Comparison of ENCODE assay signal across 18 cellular contexts in genomic region chr22:31099386-31099785, GRCh38. TPM values are rescaled to one million over a fixed set of nuclear protein-coding genes. Genes with fewer than 3 reads are reported as not detected.
A peak's percentile ranks its signal among the peaks of the same experiment; 100 is the strongest.
DNase-seq lines count a peak whose midpoint lies in the region; ATAC-seq, FAIRE-seq and TF ChIP-seq lines count a peak whose summit lies in the region.
"Had no signal": no experiment of that assay in that cellular context is flagged by ENCODE, and none has a peak within 500 bp of the region (broad histone marks: within the 10 kb centered on the region; RNA-seq: fewer than 3 reads in every experiment).

No MANE protein-coding gene starts in this region.

- ATAC-seq in GM23338, result no peak
- no peak for ATAC-seq in sciatic nerve
- ATAC-seq: stimulated activated effector memory CD8-positive, alpha-beta T cell treated with anti-CD3 and anti-CD28 coated beads, Interleukin-12 subunit alpha, Interleukin-12 subunit beta, amount 100 ng/mL, for 72 hours had no signal

- H3K9ac ChIP-seq in mucosa of rectum (ENCODE audit: low read depth in 1 of 2, low read length in 2 of 2), result no peak overlapping the region

- H3F3A ChIP-seq in GM23338 (replicated peaks; ENCODE audit: low read depth), result 0 out of 2 replicates have a peak, but pooled peaks cover 6% of the 10 kb centered on the region

- peak overlapping the region; percentile 83 for H2AFZ ChIP-seq in GM23338

- no peaks in the 10 kb centered on the region; the same call in 2 of the 3 replicates for H3K36me3 Mint-ChIP-seq in GM23338 (ENCODE audit: low read depth)
- H3K36me3 Mint-ChIP-seq: stimulated activated effector memory CD8-positive, alpha-beta T cell treated with anti-CD3 and anti-CD28 coated beads, Interleukin-12 subunit alpha, Interleukin-12 subunit beta, amount 100 ng/mL, for 72 hours had no signal

- H3K9me2 ChIP-seq in GM23338 (ENCODE audit: insufficient read depth), result no peaks in the 10 kb centered on the region

- TF ChIP-seq CTCF in GM23338 (conservative IDR thresholded peaks at IDR 0.05; ENCODE audit: low read depth in 2 of 2) (no peak), choroid plexus epithelial cell (conservative IDR thresholded peaks at IDR 0.05; ENCODE audit: low read depth, low read length) (no peak), tibial artery (IDR thresholded peaks at IDR 0.05) (no peak)

- peak overlapping the region; percentile 76 for H3K4me2 ChIP-seq in GM23338

- no peak for TF ChIP-seq POLR2A in H54 (IDR thresholded peaks at IDR 0.05; ENCODE audit: low read depth, low read length)

- H3K27ac ChIP-seq in GM23338 (ENCODE audit: low read depth) (no peak overlapping the region), mucosa of rectum (ENCODE audit: low read depth in 2 of 2, low read length in 2 of 2) (peak overlapping the region; percentile 37 to 63), tibial artery (peak overlapping the region; percentile 99 to 100)

- H3K4me3 ChIP-seq in GM23338 (peak overlapping the region; percentile 61; the same call in 1 of the 2 replicates), choroid plexus epithelial cell (ENCODE audit: low read depth, low read length) (no peak overlapping the region), mucosa of rectum (ENCODE audit: low read length in 2 of 2) (no peak overlapping the region), tibial artery (no peak overlapping the region)
- H3K4me3 ChIP-seq: K562 had no signal

- H3K4me1 Mint-ChIP-seq in GM23338, result peaks cover 14% of the 10 kb centered on the region
- H3K4me1 Mint-ChIP-seq: central memory CD8-positive, alpha-beta T cell; stimulated activated effector memory CD8-positive, alpha-beta T cell treated with anti-CD3 and anti-CD28 coated beads, Interleukin-12 subunit alpha, Interleukin-12 subunit beta, amount 100 ng/mL, for 72 hours had no signal

- H3K27me3 ChIP-seq in GM23338 (ENCODE audit: insufficient read depth) (no peaks in the 10 kb centered on the region), mucosa of rectum (ENCODE audit: control insufficient read depth in 2 of 2, insufficient read depth in 2 of 2, low read length in 2 of 2) (no peaks in the 10 kb centered on the region), tibial artery (no peaks in the 10 kb centered on the region)

- DNase-seq in GM23338 (ENCODE audit: low spot score) (no peak), choroid plexus epithelial cell (ENCODE audit: low read depth) (peak; percentile 28), tibial artery (peak in 1 of 2 donors; percentile 78), H54 (ENCODE audit: insufficient read length, low spot score) (no peak), sciatic nerve (ENCODE audit: low spot score) (no peak), NCI-H1694 (lab: John Stamatoyannopoulos, UW) (no peak)
- DNase-seq: activated CD4-positive, CD25-positive, alpha-beta regulatory T cell; amniotic stem cell; NCI-H2107; NCI-H526 had no signal

- no peaks in the 10 kb centered on the region for H4K20me1 ChIP-seq in GM23338 (replicated peaks; ENCODE audit: insufficient read depth)

- peaks cover 21% of the 10 kb centered on the region for H3K27me3 Mint-ChIP-seq in GM23338 (ENCODE audit: insufficient read depth, low read depth, poor library complexity)
- H3K27me3 Mint-ChIP-seq: central memory CD8-positive, alpha-beta T cell had no signal

- no peak overlapping the region for H3K27ac Mint-ChIP-seq in GM23338
- H3K27ac Mint-ChIP-seq: activated T-helper 2 cell treated with anti-CD3 and anti-CD28 coated beads, Interferon-gamma antibody, Interleukin-2, Interleukin-4, amounts not matched to agents 10 μg/mL and 5 μg/mL and 100 μg/mL, durations not matched to agents 14 hours and 24 hours and 36 hours; stimulated activated effector memory CD8-positive, alpha-beta T cell treated with anti-CD3 and anti-CD28 coated beads, Interleukin-12 subunit alpha, Interleukin-12 subunit beta, amount 100 ng/mL, for 72 hours had no signal

- no peaks in the 10 kb centered on the region for H3K79me2 ChIP-seq in GM23338 (replicated peaks; ENCODE audit: insufficient read depth)

- intact Hi-C loops in tibial artery (cut with DNase I; ENCODE audit: low total_unique reads), result no loop called here
- intact Hi-C loops in sciatic nerve (cut with DNase I), result no loop called here

- H3K4me3 Mint-ChIP-seq in GM23338, result no peak overlapping the region
- H3K4me3 Mint-ChIP-seq: central memory CD8-positive, alpha-beta T cell; stimulated activated effector memory CD8-positive, alpha-beta T cell treated with anti-CD3 and anti-CD28 coated beads, Interleukin-12 subunit alpha, Interleukin-12 subunit beta, amount 100 ng/mL, for 72 hours had no signal

- H3K9me3 ChIP-seq in mucosa of rectum (ENCODE audit: control insufficient read depth in 2 of 2, low read length in 2 of 2), result no peaks in the 10 kb centered on the region
- H3K9me3 ChIP-seq in tibial artery, result no peaks in the 10 kb centered on the region

- H3K36me3 ChIP-seq in GM23338 (ENCODE audit: insufficient read depth), result no peaks in the 10 kb centered on the region
- peaks cover 45 to 50% of the 10 kb centered on the region in 2 donors for H3K36me3 ChIP-seq in mucosa of rectum (ENCODE audit: control insufficient read depth in 2 of 2, insufficient read depth in 2 of 2, low read length in 2 of 2)
- H3K36me3 ChIP-seq in tibial artery, result peaks cover 72 to 96% (median 85%) of the 10 kb centered on the region in 3 donors

- H3K4me1 ChIP-seq in GM23338 (ENCODE audit: insufficient read depth), result peaks cover 13% of the 10 kb centered on the region
- H3K4me1 ChIP-seq in mucosa of rectum (ENCODE audit: control insufficient read depth in 2 of 2, insufficient read depth in 2 of 2, low read length in 2 of 2), result no peaks in the 10 kb centered on the region
- H3K4me1 ChIP-seq in tibial artery, result peaks cover 11 to 100% (median 88%) of the 10 kb centered on the region in 4 donors

- FAIRE-seq in H54 (lab: Jason Lieb, UNC), result no peak
- FAIRE-seq: frontal cortex, K562 had no signal

- H3K9me3 Mint-ChIP-seq in GM23338, result no peaks in the 10 kb centered on the region
- H3K9me3 Mint-ChIP-seq: activated T-helper 2 cell treated with anti-CD3 and anti-CD28 coated beads, Interferon-gamma antibody, Interleukin-2, Interleukin-4, amounts not matched to agents 10 μg/mL and 5 μg/mL and 100 μg/mL, durations not matched to agents 14 hours and 24 hours and 36 hours; central memory CD8-positive, alpha-beta T cell; stimulated activated effector memory CD8-positive, alpha-beta T cell treated with anti-CD3 and anti-CD28 coated beads, Interleukin-12 subunit alpha, Interleukin-12 subunit beta, amount 100 ng/mL, for 72 hours had no signal

TF ChIP-seq in GM23338, 12 proteins besides CTCF, POLR2A, EP300 and RAD21:
- no peak for TF ChIP-seq CREB1 (CRISPR knock-in tag; IDR thresholded peaks at IDR 0.05; ENCODE audit: low read depth)
- TF ChIP-seq JUNB (IDR thresholded peaks at IDR 0.05; ENCODE audit: unreplicated experiment), result no peak
- TF ChIP-seq STAT1 (IDR thresholded peaks at IDR 0.05; ENCODE audit: unreplicated experiment), result no peak
- no peak for TF ChIP-seq ZNF331 (CRISPR knock-in tag; IDR thresholded peaks at IDR 0.05; ENCODE audit: low read depth)

RNA-seq across cellular contexts. Expression of gene SELENOM, which starts 8.0 kb away (rescaled TPM):
- 44.9 and 67.6 TPM in 2 replicates for total RNA-seq in GM23338 (2014; rRNA removed; shearing (Covaris generic))
- polyA plus RNA-seq in GM23338 (2016; fragmentation: Nextera tagmentation; extraction: Ambion mirVana), result 49.7 and 50.8 TPM in 2 replicates
- 159 TPM for total RNA-seq in sciatic nerve

RNA-seq across cellular contexts. Expression of gene SMTN, which starts 18.3 kb away (rescaled TPM):
- 16.3 and 27.4 TPM in 2 replicates for total RNA-seq in GM23338 (2014; rRNA removed; shearing (Covaris generic))
- 32.2 and 34.0 TPM in 2 replicates for polyA plus RNA-seq in GM23338 (2016; fragmentation: Nextera tagmentation; extraction: Ambion mirVana)
- total RNA-seq in sciatic nerve, result 283 TPM

RNA-seq across cellular contexts. Expression of gene INPP5J, which starts 23.4 kb away (rescaled TPM):
- total RNA-seq in GM23338 (2014; rRNA removed; shearing (Covaris generic)), result 11.2 and 14.5 TPM in 2 replicates
- 4.8 and 5.3 TPM in 2 replicates for polyA plus RNA-seq in GM23338 (2016; fragmentation: Nextera tagmentation; extraction: Ambion mirVana)
- total RNA-seq in sciatic nerve, result 1.9 TPM
- total RNA-seq: T-helper 2 cell treated with Interferon-gamma antibody and Interleukin-4, amounts not matched to agents 100 ng/mL and 5 ng/mL, for 36 hours had no signal

RNA-seq across cellular contexts. Expression of gene PLA2G3, which starts 40.9 kb away (rescaled TPM):
- total RNA-seq in GM23338 (2014; rRNA removed; shearing (Covaris generic)), result 31.0 and 34.5 TPM in 2 replicates
- polyA plus RNA-seq in GM23338 (2016; fragmentation: Nextera tagmentation; extraction: Ambion mirVana), result 15.3 and 18.0 TPM in 2 replicates
- total RNA-seq in sciatic nerve, result not detected
- total RNA-seq: activated T-helper 2 cell treated with anti-CD3 and anti-CD28 coated beads, Interferon-gamma antibody, Interleukin-2, Interleukin-4, amounts not matched to agents 10 μg/mL and 5 μg/mL and 100 μg/mL, durations not matched to agents 14 hours and 24 hours and 36 hours; liver; T-helper 2 cell treated with Interferon-gamma antibody and Interleukin-4, amounts not matched to agents 100 ng/mL and 5 ng/mL, for 36 hours had no signal
- polyA plus RNA-seq: liver had no signal

Comparison
In these comparisons a context has a peak if more than half of its experiments do, and no peak if none do; other contexts are left out.
1. RNA of gene SMTN, which starts 18.3 kb away (total RNA-seq): 283 TPM in sciatic nerve (single experiment); 16.3 to 27.4 TPM in GM23338; every median in the first group is over 10 times any median in the second.